Comparison of ENCODE assay signal across 15 cellular contexts in genomic region chr9:96169901-96170300, GRCh38.
DNase-seq lines count a peak whose midpoint lies in the region; ATAC-seq and TF ChIP-seq lines count a peak whose summit lies in the region.
"Had no signal": no experiment of that assay in that cellular context is flagged by ENCODE, and none has a peak within 500 bp of the region (broad histone marks: within the 10 kb centered on the region; RNA-seq: fewer than 3 reads in every experiment).

No MANE protein-coding gene starts in this region.

- WGBS in testis, 2 donors = 67 to 73% methylated on average over 6 of the region's 6 CpGs
- 79 to 82% methylated on average over 6 of the region's 6 CpGs for WGBS in GM23248 (ENCODE audit: low coverage in 1 of 2, low lambda C conversion rate in 2 of 2, missing lambda C conversion rate in 2 of 2), 2 experiments

- no peaks in the 10 kb centered on the region for H3K9me2 ChIP-seq in GM23248 (ENCODE audit: insufficient read depth)

- no peaks in the 10 kb centered on the region for H4K20me1 ChIP-seq in GM23248 (ENCODE audit: insufficient read depth)

- no peak overlapping the region for H2AFZ ChIP-seq in GM23248
- H2AFZ ChIP-seq: parathyroid adenoma had no signal

- TF ChIP-seq POLR2A in testis (IDR thresholded peaks at IDR 0.05) = no peak

- H3K4me1 ChIP-seq in colonic mucosa (peaks cover 4% of the 10 kb centered on the region), testis (peaks cover 30% of the 10 kb centered on the region), GM23248 (ENCODE audit: insufficient read depth) (no peaks in the 10 kb centered on the region)
- H3K4me1 ChIP-seq: parathyroid adenoma had no signal

- H3K27me3 ChIP-seq in colonic mucosa (no peaks in the 10 kb centered on the region), testis (no peaks in the 10 kb centered on the region), GM23248 (replicated peaks; ENCODE audit: insufficient read depth) (peaks cover 12% of the 10 kb centered on the region; the same call in 1 of the 2 replicates)
- H3K27me3 ChIP-seq: MG63 had no signal

- in situ Hi-C loops in GM23248 (cut with MboI) = no loop called here

- intact Hi-C loops in colonic mucosa (cut with DNase I) (no loop called here), testis (cut with DNase I; ENCODE audit: low total_unique reads) (no loop called here)

- H3K9me3 ChIP-seq in colonic mucosa = no peaks in the 10 kb centered on the region
- H3K9me3 ChIP-seq in testis = no peaks in the 10 kb centered on the region
- no peaks in the 10 kb centered on the region for H3K9me3 ChIP-seq in GM23248 (ENCODE audit: low read depth)
- H3K9me3 ChIP-seq: MG63 had no signal

- H3K4me3 ChIP-seq in colonic mucosa (no peak overlapping the region), testis (no peak overlapping the region), GM23248 (no peak overlapping the region)
- H3K4me3 ChIP-seq: MG63 had no signal

- H3K36me3 ChIP-seq in colonic mucosa (no peaks in the 10 kb centered on the region), testis (ENCODE audit: low read depth, missing control alignments) (no peaks in the 10 kb centered on the region), GM23248 (ENCODE audit: low read depth) (no peaks in the 10 kb centered on the region)
- H3K36me3 ChIP-seq: MG63 had no signal

- H3K27ac ChIP-seq in colonic mucosa = peak overlapping the region; percentile 65
- peak overlapping the region; percentile 80 to 85 for H3K27ac ChIP-seq in testis
- H3K27ac ChIP-seq in GM23248 = no peak overlapping the region
- H3K27ac ChIP-seq: parathyroid adenoma had no signal

- TF ChIP-seq CTCF in colonic mucosa (IDR thresholded peaks at IDR 0.05) (no peak), testis (IDR thresholded peaks at IDR 0.05) (no peak)

- DNase-seq in HT-29 (ENCODE audit: low spot score) (peak; percentile 2), colonic mucosa (no peak), mucosa of gallbladder (ENCODE audit: low spot score) (peak; percentile 34), testis (no peak), GM23248 (no peak), NCI-H1930 (lab: John Stamatoyannopoulos, UW) (no peak)
- no peak for DNase-seq in stimulated activated CD4-positive, alpha-beta T cell treated with anti-CD3 and anti-CD28 coated beads, Interleukin-4, amount 100 ng/mL, for 24 hours
- DNase-seq: activated CD4-positive, alpha-beta T cell treated with anti-CD3 and anti-CD28 coated beads, Interleukin-2, amount 50 U/mL, for 48 hours; MG63; NCI-H2029 treated with DMSO at 0.1 percent for 48 hours; NCI-H524; OCI-M1; stimulated activated naive B cell treated with anti-CD40 and anti-IgM and Interleukin-4, amounts not matched to agents 10 μg/mL and 1 μg/mL and 100 μg/mL, for 72 hours had no signal

- H3K9ac ChIP-seq in colonic mucosa (ENCODE audit: low read depth in 2 of 2, low read length in 2 of 2) = no peak overlapping the region
- no peak overlapping the region for H3K9ac ChIP-seq in GM23248
- H3K9ac ChIP-seq: parathyroid adenoma had no signal

- no peak overlapping the region for H3K4me2 ChIP-seq in GM23248 (ENCODE audit: unreplicated experiment)

- no peaks in the 10 kb centered on the region for H3K79me2 ChIP-seq in GM23248 (ENCODE audit: insufficient read depth)
- H3K79me2 ChIP-seq: parathyroid adenoma had no signal

- no peaks in the 10 kb centered on the region for H3F3A ChIP-seq in GM23248 (ENCODE audit: insufficient read depth)

- ATAC-seq in HG03139 (IDR thresholded peaks at IDR 0.05; ENCODE audit: unreplicated experiment) = no peak
- ATAC-seq: stimulated activated naive B cell treated with anti-CD40 and anti-IgM and Interleukin-4, amounts not matched to agents 10 μg/mL and 1 μg/mL and 100 μg/mL, for 72 hours had no signal

Comparison
In these comparisons a context has a peak if more than half of its experiments do, and no peak if none do; other contexts are left out.
1. DNase-seq: peak in HT-29 (single experiment) and mucosa of gallbladder (single experiment); none in colonic mucosa (single experiment), testis (single experiment), GM23248 (single experiment), NCI-H1930 (0 of 2) and stimulated activated CD4-positive, alpha-beta T cell treated with anti-CD3 and anti-CD28 coated beads, Interleukin-4, amount 100 ng/mL, for 24 hours (single experiment).